8 cellular contexts compared by ENCODE assay signal in genomic region chr2:24971300-24971549, GRCh38. TPM values are rescaled to one million over a fixed set of nuclear protein-coding genes. Genes with fewer than 3 reads are reported as not detected.
DNase-seq lines count a peak whose midpoint lies in the region; ATAC-seq, FAIRE-seq and TF ChIP-seq lines count a peak whose summit lies in the region.

No MANE protein-coding gene starts in this region.

- no peak for TF ChIP-seq CTCF in astrocyte (IDR thresholded peaks at IDR 0.05; ENCODE audit: insufficient read depth, low read depth, low read length)

- H3K27ac ChIP-seq in CD4-positive, alpha-beta memory T cell (ENCODE audit: low read depth, low read length), result peak overlapping the region; percentile 99
- H3K27ac ChIP-seq in astrocyte (ENCODE audit: low read depth, low read length), result peak overlapping the region; percentile 96

- H3K4me3 Mint-ChIP-seq in CD4-positive, alpha-beta memory T cell, result peak overlapping the region; percentile 97 to 99 (median 98)
- H3K4me3 Mint-ChIP-seq in astrocyte (ENCODE audit: unreplicated experiment), result peak overlapping the region; percentile 98
- H3K4me3 Mint-ChIP-seq in immature natural killer cell, result peak overlapping the region; percentile 95 to 99 (median 98)

- no peaks in the 10 kb centered on the region for H3K36me3 ChIP-seq in CD4-positive, alpha-beta memory T cell (ENCODE audit: insufficient read depth, low read length)
- peaks cover 6% of the 10 kb centered on the region for H3K36me3 ChIP-seq in astrocyte (ENCODE audit: insufficient read depth, low read length)

- H3K9me3 ChIP-seq in CD4-positive, alpha-beta memory T cell (ENCODE audit: control insufficient read depth in 1 of 2, low read length in 2 of 2), result no peaks in the 10 kb centered on the region
- no peaks in the 10 kb centered on the region for H3K9me3 ChIP-seq in astrocyte (ENCODE audit: insufficient read depth, low read depth, low read length)

- peak overlapping the region; percentile 100 for H3K27ac Mint-ChIP-seq in CD4-positive, alpha-beta memory T cell
- peak overlapping the region; percentile 96 for H3K27ac Mint-ChIP-seq in astrocyte (ENCODE audit: unreplicated experiment)
- peak overlapping the region; percentile 99 to 100 (median 100) for H3K27ac Mint-ChIP-seq in immature natural killer cell

- peaks cover 9 to 33% (median 20%) of the 10 kb centered on the region in 4 donors for H3K4me1 Mint-ChIP-seq in CD4-positive, alpha-beta memory T cell
- H3K4me1 Mint-ChIP-seq in astrocyte (ENCODE audit: low read depth, unreplicated experiment), result no peaks in the 10 kb centered on the region
- peaks cover 19 to 29% of the 10 kb centered on the region in 2 donors for H3K4me1 Mint-ChIP-seq in immature natural killer cell

- ATAC-seq in HG03342 (IDR thresholded peaks at IDR 0.05; ENCODE audit: unreplicated experiment), result peak; percentile 0
- no peak for ATAC-seq in HG02981 (IDR thresholded peaks at IDR 0.05; ENCODE audit: unreplicated experiment)

- no peak for FAIRE-seq in astrocyte (lab: Jason Lieb, UNC)

- peak overlapping the region; percentile 97 for H2AFZ ChIP-seq in astrocyte (ENCODE audit: low read depth, low read length)

- H3K79me2 ChIP-seq in astrocyte (ENCODE audit: insufficient read depth, low read length), result peaks cover 26% of the 10 kb centered on the region

- H3K4me2 ChIP-seq in astrocyte (ENCODE audit: low read length), result peak overlapping the region; percentile 90

- no peaks in the 10 kb centered on the region for H4K20me1 ChIP-seq in astrocyte (ENCODE audit: insufficient read depth, low read length)

- POLR2A ChIA-PET in CD4-positive, alpha-beta memory T cell (lab: Charles Lee; ENCODE audit: partially characterized antibody), result interaction anchor here (0.8 to 1.3 kb wide), 2 partner anchors 44 to 70 kb away, joined by 3 to 4 read pairs; no protein-coding TSS in a partner anchor

- CTCF ChIA-PET in CD4-positive, alpha-beta memory T cell (lab: Charles Lee; ENCODE audit: partially characterized antibody), result no interaction called here

- peaks cover 24% of the 10 kb centered on the region for H3K4me1 ChIP-seq in CD4-positive, alpha-beta memory T cell (ENCODE audit: insufficient read depth, low read length)
- H3K4me1 ChIP-seq in astrocyte (ENCODE audit: insufficient read depth, low read length), result no peaks in the 10 kb centered on the region

- H3K9me3 Mint-ChIP-seq in CD4-positive, alpha-beta memory T cell, result no peaks in the 10 kb centered on the region
- H3K9me3 Mint-ChIP-seq in astrocyte (ENCODE audit: unreplicated experiment), result no peaks in the 10 kb centered on the region
- H3K9me3 Mint-ChIP-seq in immature natural killer cell, result no peaks in the 10 kb centered on the region

- no peaks in the 10 kb centered on the region for H3K27me3 Mint-ChIP-seq in CD4-positive, alpha-beta memory T cell
- H3K27me3 Mint-ChIP-seq in astrocyte (ENCODE audit: low read depth, unreplicated experiment) (no peaks in the 10 kb centered on the region), immature natural killer cell (ENCODE audit: low read depth in 3 of 3) (peaks cover 16 to 22% (median 20%) of the 10 kb centered on the region in 3 donors)

- no peaks in the 10 kb centered on the region for H3K27me3 ChIP-seq in CD4-positive, alpha-beta memory T cell (ENCODE audit: insufficient read depth, low read length)
- no peaks in the 10 kb centered on the region for H3K27me3 ChIP-seq in astrocyte (ENCODE audit: insufficient read depth, low read length)

- H3K4me3 ChIP-seq in CD4-positive, alpha-beta memory T cell (ENCODE audit: low read length in 2 of 2), result peak overlapping the region; percentile 42 to 82
- peak overlapping the region; percentile 96 for H3K4me3 ChIP-seq in astrocyte (ENCODE audit: insufficient read depth, low read depth, low read length)

- intact Hi-C loops in CD4-positive, alpha-beta memory T cell (cut with micrococcal nuclease), result loop anchor here (1.0 to 10.0 kb wide), 7 partner anchors 71 to 1376 kb away; partner anchors contain the start of genes ADGRF3, CENPO, DNMT3A and EFR3B

- H3K9ac ChIP-seq in astrocyte (ENCODE audit: low read length), result peak overlapping the region; percentile 99

- peaks cover 9 to 27% of the 10 kb centered on the region in 2 donors for H3K36me3 Mint-ChIP-seq in CD4-positive, alpha-beta memory T cell
- no peaks in the 10 kb centered on the region for H3K36me3 Mint-ChIP-seq in astrocyte (ENCODE audit: low read depth, unreplicated experiment)
- peaks cover 0 to 7% (median 4%) of the 10 kb centered on the region in 3 donors for H3K36me3 Mint-ChIP-seq in immature natural killer cell

- no peak for DNase-seq in CD4-positive, alpha-beta memory T cell
- DNase-seq in astrocyte (ENCODE audit: low read depth) (no peak), immature natural killer cell (no peak), NCI-H1694 (lab: John Stamatoyannopoulos, UW) (no peak), DMS153 treated with DMSO at 0.1 percent for 48 hours (lab: John Stamatoyannopoulos, UW; ENCODE audit: unreplicated experiment) (no peak)
- DNase-seq in stimulated activated CD8-positive, alpha-beta memory T cell treated with anti-CD3 and anti-CD28 coated beads, Interleukin-4, amount 100 ng/mL, for 24 hours (ENCODE audit: low read depth), result peak; percentile 18

RNA-seq across cellular contexts. Expression of gene DNAJC27, which starts 0.5 kb away (rescaled TPM):
- 10 to 100 TPM; 13.2 to 14.2 TPM for total RNA-seq in CD4-positive, alpha-beta memory T cell
- polyA plus RNA-seq in CD4-positive, alpha-beta memory T cell, result 1 to 10 TPM; 3.1 to 3.8 TPM
- 3.1 and 3.5 TPM in 2 replicates for total RNA-seq in astrocyte
- 1 to 10 TPM; 2.1 to 4.9 (median 2.2) TPM for polyA plus RNA-seq in immature natural killer cell

RNA-seq across cellular contexts. Expression of gene ADCY3, which starts 51.2 kb away (rescaled TPM):
- 10 to 100 TPM; 14.7 to 14.9 TPM for total RNA-seq in CD4-positive, alpha-beta memory T cell
- 10 to 100 TPM in 1 of 2 donors, 1 to 10 TPM in 1; 9.2 to 15.0 TPM for polyA plus RNA-seq in CD4-positive, alpha-beta memory T cell
- 12.5 and 20.5 TPM in 2 replicates for total RNA-seq in astrocyte
- 1 to 10 TPM in 1 of 3 donors, under 1 TPM in 1, not detected in 1; 0.86 to 2.1 TPM for polyA plus RNA-seq in immature natural killer cell
